12 cellular contexts compared by ENCODE assay signal in the genomic region with DNA sequence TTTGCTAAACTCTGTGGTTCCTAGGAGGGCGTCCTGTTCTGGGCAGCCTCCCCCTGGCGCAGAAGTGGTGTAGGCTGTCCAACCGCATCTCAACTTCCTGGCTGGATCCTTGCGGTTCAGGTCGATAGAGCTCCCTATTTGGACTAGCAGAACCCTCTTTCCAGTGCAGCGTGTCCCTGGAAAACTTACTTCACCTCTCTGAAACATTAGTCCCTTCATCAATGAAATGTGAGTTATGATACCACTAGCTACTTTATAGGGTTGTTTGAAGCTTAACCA. TPM values are rescaled to one million over a fixed set of nuclear protein-coding genes. Genes with fewer than 3 reads are reported as not detected.
DNase-seq lines count a peak whose midpoint lies in the region; ATAC-seq and TF ChIP-seq lines count a peak whose summit lies in the region.
"Had no signal": no experiment of that assay in that cellular context is flagged by ENCODE, and none has a peak within 500 bp of the region (broad histone marks: within the 10 kb centered on the region; RNA-seq: fewer than 3 reads in every experiment).

No MANE protein-coding gene starts in this region.

- H3K9me3 ChIP-seq in iPS-18a (ENCODE audit: control insufficient read depth, low read depth, low read length): no peaks in the 10 kb centered on the region
- no peaks in the 10 kb centered on the region for H3K9me3 ChIP-seq in aorta (ENCODE audit: control insufficient read depth, low read length)

- H3K27ac ChIP-seq in iPS-18a (ENCODE audit: low read length) (no peak overlapping the region), skin epidermis (peak overlapping the region in 2 of 21 experiments; percentile 28 to 75), aorta (ENCODE audit: low read depth in 1 of 2, low read length in 2 of 2) (no peak overlapping the region)

- peak overlapping the region; percentile 71 for H3K4me3 ChIP-seq in iPS-18a (ENCODE audit: low read length)
- H3K4me3 ChIP-seq in skin epidermis: peak overlapping the region in 4 of 7 experiments; percentile 36 to 56 (median 45)
- H3K4me3 ChIP-seq in aorta (ENCODE audit: low read length in 2 of 2): no peak overlapping the region

- H3K36me3 ChIP-seq in iPS-18a (ENCODE audit: control insufficient read depth, low read depth, low read length): no peaks in the 10 kb centered on the region
- H3K36me3 ChIP-seq in aorta (ENCODE audit: control insufficient read depth in 1 of 2, insufficient read depth in 2 of 2, low read length in 1 of 2): no peaks in the 10 kb centered on the region

- no peaks in the 10 kb centered on the region for H3K4me1 ChIP-seq in iPS-18a (ENCODE audit: control insufficient read depth, low read depth, low read length)
- H3K4me1 ChIP-seq in aorta (ENCODE audit: control insufficient read depth in 1 of 2, insufficient read depth in 2 of 2, low read length in 2 of 2): no peaks in the 10 kb centered on the region

- intact Hi-C loops in activated B cell treated with CpG ODN at 0.5 μM for 24 hours (cut with micrococcal nuclease) (loop anchor here (5.0 kb wide), 1 partner anchor 190 kb away; no protein-coding TSS in a partner anchor), aorta (cut with DNase I) (no loop called here)

- no peak for TF ChIP-seq CTCF in activated B cell treated with CpG ODN at 0.5 μM for 24 hours (IDR thresholded peaks at IDR 0.05)

- H3K36me3 Mint-ChIP-seq in T-helper 2 cell treated with Interferon-gamma antibody and Interleukin-4, amounts not matched to agents 5 μg/mL and 100 μg/mL, for 36 hours (ENCODE audit: low read depth): no peaks in the 10 kb centered on the region
- no peaks in the 10 kb centered on the region for H3K36me3 Mint-ChIP-seq in activated B cell treated with CpG ODN at 0.5 μM for 24 hours (ENCODE audit: low read depth)

- H3K27me3 ChIP-seq in iPS-18a (ENCODE audit: control insufficient read depth, insufficient read depth, low read length) (peaks cover 35% of the 10 kb centered on the region), aorta (ENCODE audit: control insufficient read depth in 1 of 2, insufficient read depth in 2 of 2, low read length in 1 of 2) (no peaks in the 10 kb centered on the region)

- ATAC-seq in activated B cell treated with CpG ODN at 0.5 μM for 24 hours (ENCODE audit: low read depth): no peak
- ATAC-seq in aorta (ENCODE audit: low FRiP score): no peak
- ATAC-seq in GM19328 (IDR thresholded peaks at IDR 0.05; ENCODE audit: unreplicated experiment): no peak

- H3K9ac ChIP-seq in iPS-18a (ENCODE audit: low read length): no peak overlapping the region

- POLR2A ChIA-PET in activated B cell treated with CpG ODN at 0.5 μM for 24 hours (lab: Charles Lee): no interaction called here

- DNase-seq in T-helper 2 cell treated with Interferon-gamma antibody and Interleukin-4, amounts not matched to agents 5 μg/mL and 100 μg/mL, for 36 hours (ENCODE audit: low spot score): no peak
- DNase-seq in T-helper 2 cell (no peak), activated B cell treated with CpG ODN at 0.5 μM for 24 hours (no peak), aorta (no peak), DMS53 treated with DMSO at 0.1 percent for 48 hours (lab: John Stamatoyannopoulos, UW; ENCODE audit: unreplicated experiment) (no peak)
- DNase-seq: activated CD4-positive, CD25-positive, alpha-beta regulatory T cell treated with anti-CD3 and anti-CD28 coated beads, Interleukin-2, amount 50 U/mL, for 72 hours; amniotic stem cell; NCI-H2029 had no signal

- H3K4me1 Mint-ChIP-seq in T-helper 2 cell treated with Interferon-gamma antibody and Interleukin-4, amounts not matched to agents 5 μg/mL and 100 μg/mL, for 36 hours (ENCODE audit: low read depth): peaks cover 3% of the 10 kb centered on the region
- peaks cover 17% of the 10 kb centered on the region for H3K4me1 Mint-ChIP-seq in activated B cell treated with CpG ODN at 0.5 μM for 24 hours

- CTCF ChIA-PET in activated B cell treated with CpG ODN at 0.5 μM for 24 hours (lab: Charles Lee): no interaction called here

- peaks cover 46% of the 10 kb centered on the region for H3K27me3 Mint-ChIP-seq in T-helper 2 cell treated with Interferon-gamma antibody and Interleukin-4, amounts not matched to agents 5 μg/mL and 100 μg/mL, for 36 hours (ENCODE audit: low read depth)
- H3K27me3 Mint-ChIP-seq in activated B cell treated with CpG ODN at 0.5 μM for 24 hours: peaks cover 28% of the 10 kb centered on the region

- peak overlapping the region; percentile 18 for H3K4me3 Mint-ChIP-seq in T-helper 2 cell treated with Interferon-gamma antibody and Interleukin-4, amounts not matched to agents 5 μg/mL and 100 μg/mL, for 36 hours
- peak overlapping the region; percentile 63 for H3K4me3 Mint-ChIP-seq in activated B cell treated with CpG ODN at 0.5 μM for 24 hours

- 28 to 44% methylated on average over 6 of the region's 6 CpGs for WGBS in aorta, 2 donors

- no peaks in the 10 kb centered on the region for H3K9me3 Mint-ChIP-seq in T-helper 2 cell treated with Interferon-gamma antibody and Interleukin-4, amounts not matched to agents 5 μg/mL and 100 μg/mL, for 36 hours
- no peaks in the 10 kb centered on the region for H3K9me3 Mint-ChIP-seq in activated B cell treated with CpG ODN at 0.5 μM for 24 hours

- H3K27ac Mint-ChIP-seq in T-helper 2 cell treated with Interferon-gamma antibody and Interleukin-4, amounts not matched to agents 5 μg/mL and 100 μg/mL, for 36 hours: no peak overlapping the region
- H3K27ac Mint-ChIP-seq in activated B cell treated with CpG ODN at 0.5 μM for 24 hours: no peak overlapping the region

RNA-seq across cellular contexts. Expression of a gene that starts 1.1 kb away (rescaled TPM):
- total RNA-seq in activated B cell treated with CpG ODN at 0.5 μM for 24 hours (0.20 TPM in 1 of 2 replicates, not detected in the other), aorta (1 to 10 TPM; 2.2 to 4.1 TPM)
- polyA plus RNA-seq in aorta: 1 to 10 TPM in 1 of 2 donors, under 1 TPM in 1; 0.63 to 1.5 TPM

RNA-seq across cellular contexts. Expression of a gene that starts 33.1 kb away (rescaled TPM):
- total RNA-seq in activated B cell treated with CpG ODN at 0.5 μM for 24 hours (not detected in 2 replicates), aorta (10 to 100 TPM in 1 of 2 donors, 1 to 10 TPM in 1; 4.3 to 15.2 TPM)
- 10 to 100 TPM; 29.9 to 73.5 TPM for polyA plus RNA-seq in aorta
- total RNA-seq: A172 had no signal

Comparison
In these comparisons a context has a peak if more than half of its experiments do, and no peak if none do; other contexts are left out.
1. H3K4me3 ChIP-seq: peak in iPS-18a (single experiment) and skin epidermis (4 of 7); none in aorta (0 of 2).